Comparison of ENCODE assay signal across 8 cellular contexts in genomic region chr18:711330-711692, GRCh38. TPM values are rescaled to one million over a fixed set of nuclear protein-coding genes. Genes with fewer than 3 reads are reported as not detected.
DNase-seq lines count a peak whose midpoint lies in the region; ATAC-seq and TF ChIP-seq lines count a peak whose summit lies in the region.

No MANE protein-coding gene starts in this region.

- in situ Hi-C loops in G401 (cut with HindIII; ENCODE audit: low sequenced_read_pairs) = no loop called here

- DNase-seq in DND-41 = no peak
- DNase-seq in SJCRH30 = peak; percentile 21 to 45
- DNase-seq in esophagus squamous epithelium (lab: John Stamatoyannopoulos, UW) = no peak
- DNase-seq in osteocyte (ENCODE audit: extremely low spot score, unreplicated experiment) = peak; percentile 56
- no peak for DNase-seq in G401 (ENCODE audit: low spot score)
- no peak for DNase-seq in NCI-H2081 (lab: John Stamatoyannopoulos, UW)
- no peak for DNase-seq in stimulated activated CD4-positive, alpha-beta T cell treated with anti-CD3 and anti-CD28 coated beads, Interleukin-1b, Interleukin-23, amount 100 ng/mL, for 48 hours

- TF ChIP-seq POLR2A in esophagus squamous epithelium (IDR thresholded peaks at IDR 0.05) = no peak

- H2AFZ ChIP-seq in DND-41 (ENCODE audit: low read depth, low read length) = peak overlapping the region; percentile 76

- no peaks in the 10 kb centered on the region for H3K79me2 ChIP-seq in DND-41 (ENCODE audit: insufficient read depth, low read length)

- H3K4me1 ChIP-seq in DND-41 (ENCODE audit: insufficient read depth, low read length) = peaks cover 11% of the 10 kb centered on the region
- no peaks in the 10 kb centered on the region for H3K4me1 ChIP-seq in SJCRH30
- peaks cover 5 to 43% (median 9%) of the 10 kb centered on the region in 3 donors for H3K4me1 ChIP-seq in esophagus squamous epithelium

- H3K27ac ChIP-seq in DND-41 (ENCODE audit: low read length) (no peak overlapping the region), SJCRH30 (peak overlapping the region; percentile 53), esophagus squamous epithelium (peak overlapping the region; percentile 78 to 91 (median 90))

- no peaks in the 10 kb centered on the region for H3K27me3 ChIP-seq in DND-41 (ENCODE audit: insufficient read depth, low read length, poor library complexity)
- H3K27me3 ChIP-seq in SJCRH30 = no peaks in the 10 kb centered on the region
- no peaks in the 10 kb centered on the region for H3K27me3 ChIP-seq in esophagus squamous epithelium

- WGBS in esophagus squamous epithelium, 2 donors = 5 to 6% methylated on average over 5 to 8 of the region's 8 CpGs

- intact Hi-C loops in esophagus squamous epithelium (cut with DNase I) = no loop called here

- H3K27ac Mint-ChIP-seq in osteocyte (ENCODE audit: unreplicated experiment) = peak overlapping the region; percentile 84

- peak overlapping the region; percentile 66 for H3K4me2 ChIP-seq in DND-41 (ENCODE audit: insufficient read depth, low read length)

- H3K9me3 Mint-ChIP-seq in osteocyte (ENCODE audit: unreplicated experiment) = peaks cover 7% of the 10 kb centered on the region

- H3K36me3 ChIP-seq in DND-41 (ENCODE audit: insufficient read depth, low read length) = no peaks in the 10 kb centered on the region; the same call in 1 of the 2 replicates
- H3K36me3 ChIP-seq in SJCRH30 = no peaks in the 10 kb centered on the region
- peaks cover 0 to 21% (median 0%) of the 10 kb centered on the region in 3 donors for H3K36me3 ChIP-seq in esophagus squamous epithelium

- H3K4me3 ChIP-seq in DND-41 (ENCODE audit: low read depth in 1 of 2, low read length in 2 of 2) (peak overlapping the region in 1 of 2 experiments; percentile 55; a peak in 2 of 4 replicates), SJCRH30 (peak overlapping the region; percentile 63), esophagus squamous epithelium (peak overlapping the region; percentile 41 to 84 (median 74))

- H4K20me1 ChIP-seq in DND-41 (ENCODE audit: insufficient read depth, low read length) = no peaks in the 10 kb centered on the region

- peaks cover 2% of the 10 kb centered on the region for H3K36me3 Mint-ChIP-seq in osteocyte (ENCODE audit: unreplicated experiment)

- TF ChIP-seq CTCF in DND-41 (IDR thresholded peaks at IDR 0.05; ENCODE audit: borderline replicate concordance, extremely low read depth, low read length, poor library complexity, severe bottlenecking) = no peak
- no peak for TF ChIP-seq CTCF in esophagus squamous epithelium (IDR thresholded peaks at IDR 0.05)
- TF ChIP-seq CTCF in osteocyte (IDR thresholded peaks at IDR 0.05) = no peak

- H3K27me3 Mint-ChIP-seq in osteocyte (ENCODE audit: unreplicated experiment) = no peaks in the 10 kb centered on the region

- H3K4me1 Mint-ChIP-seq in osteocyte (ENCODE audit: unreplicated experiment) = peaks cover 23% of the 10 kb centered on the region

- peak overlapping the region; percentile 52; the same call in 1 of the 2 replicates for H3K9ac ChIP-seq in DND-41 (ENCODE audit: low read depth, low read length)

- peak overlapping the region; percentile 80 for H3K4me3 Mint-ChIP-seq in osteocyte (ENCODE audit: unreplicated experiment)

- H3K9me3 ChIP-seq in DND-41 (ENCODE audit: insufficient read depth, low read length, severe bottlenecking) (peaks cover 8% of the 10 kb centered on the region), SJCRH30 (replicated peaks) (no peaks in the 10 kb centered on the region), esophagus squamous epithelium (no peaks in the 10 kb centered on the region)

- ATAC-seq in DND-41 (ENCODE audit: insufficient read depth, low read depth) (peak; percentile 23; the same call in 2 of the 3 replicates), GM21723 (IDR thresholded peaks at IDR 0.05; ENCODE audit: unreplicated experiment) (peak; percentile 11)

RNA-seq across cellular contexts. Expression of gene ENOSF1, which starts 1.1 kb away (rescaled TPM):
- total RNA-seq in SJCRH30 (2014; rRNA removed; shearing (Covaris generic)) = 7.8 and 9.5 TPM in 2 replicates
- total RNA-seq in esophagus squamous epithelium (10 to 100 TPM; 31.7 to 63.7 (median 47.1) TPM), osteocyte (22.3 and 25.0 TPM in 2 replicates)
- total RNA-seq in G401 (2014; rRNA removed; shearing (Covaris generic)) = 57.1 and 88.7 TPM in 2 replicates

RNA-seq across cellular contexts. Expression of gene TYMS, which starts 53.9 kb away (rescaled TPM):
- 83.7 and 91.8 TPM in 2 replicates for total RNA-seq in SJCRH30 (2014; rRNA removed; shearing (Covaris generic))
- 10 to 100 TPM in 3 of 4 donors, 1 to 10 TPM in 1; 6.7 to 29.6 (median 21.3) TPM for total RNA-seq in esophagus squamous epithelium
- total RNA-seq in osteocyte = 31.0 and 35.7 TPM in 2 replicates
- 136 and 166 TPM in 2 replicates for total RNA-seq in G401 (2014; rRNA removed; shearing (Covaris generic))

Comparison
In these comparisons a context has a peak if more than half of its experiments do, and no peak if none do; other contexts are left out.
1. DNase-seq: peak in SJCRH30 (2 of 2) and osteocyte (single experiment); none in DND-41 (single experiment), esophagus squamous epithelium (single experiment), G401 (single experiment), NCI-H2081 (0 of 2) and stimulated activated CD4-positive, alpha-beta T cell treated with anti-CD3 and anti-CD28 coated beads, Interleukin-1b, Interleukin-23, amount 100 ng/mL, for 48 hours (single experiment).